ENCODE assay signal across 8 cellular contexts in genomic region chr7:6857714-6858314, GRCh38. TPM values are rescaled to one million over a fixed set of nuclear protein-coding genes. Genes with fewer than 3 reads are reported as not detected.
DNase-seq lines count a peak whose midpoint lies in the region; ATAC-seq and TF ChIP-seq lines count a peak whose summit lies in the region.
"Not testable (repeated sequence)": the region's sequence is repeated elsewhere in the genome, so short reads cannot be mapped to it uniquely, and the experiment has no call there.

No MANE protein-coding gene starts in this region.

- not testable (repeated sequence) for H3K9ac ChIP-seq in PC-3 (ENCODE audit: low read length)

- H3K4me2 ChIP-seq in PC-3 (ENCODE audit: low read length) = not testable (repeated sequence)

- not testable (repeated sequence) for H3K4me3 Mint-ChIP-seq in activated CD8-positive, alpha-beta T cell treated with anti-CD3 and anti-CD28 coated beads, Interleukin-2, amount 10 ng/mL, durations not matched to agents 7 days and 5 days

- not testable (repeated sequence) for H3K36me3 ChIP-seq in PC-3 (ENCODE audit: low read depth, low read length); thoracic aorta

- H3K9me3 ChIP-seq in PC-3 (ENCODE audit: low read length); thoracic aorta: not testable (repeated sequence)

- H3K9me3 Mint-ChIP-seq in activated CD8-positive, alpha-beta T cell treated with anti-CD3 and anti-CD28 coated beads, Interleukin-2, amount 10 ng/mL, durations not matched to agents 7 days and 5 days (ENCODE audit: insufficient read depth) = not testable (repeated sequence)

- not testable (repeated sequence) for H3K4me3 ChIP-seq in PC-3 (ENCODE audit: low read length); retinal pigment epithelial cell (ENCODE audit: low read length); thoracic aorta

- H3K27ac ChIP-seq in PC-3 (ENCODE audit: low read length); caudate nucleus (ENCODE audit: low read depth, low read length); thoracic aorta: not testable (repeated sequence)

- H2AFZ ChIP-seq in PC-3 (ENCODE audit: low read length) = not testable (repeated sequence)

- not testable (repeated sequence) for H3K4me1 Mint-ChIP-seq in activated CD8-positive, alpha-beta T cell treated with anti-CD3 and anti-CD28 coated beads, Interleukin-2, amount 10 ng/mL, durations not matched to agents 7 days and 5 days (ENCODE audit: low read depth)

- H3K9me2 ChIP-seq in PC-3 (replicated peaks; ENCODE audit: low read length) = not testable (repeated sequence)

- not testable (repeated sequence) for H3K27ac Mint-ChIP-seq in activated CD8-positive, alpha-beta T cell treated with anti-CD3 and anti-CD28 coated beads, Interleukin-2, amount 10 ng/mL, durations not matched to agents 7 days and 5 days

- TF ChIP-seq CTCF in PC-3 (conservative IDR thresholded peaks at IDR 0.05; ENCODE audit: low read depth, low read length) (peak; percentile 54; the same call in 1 of the 2 replicates), retinal pigment epithelial cell (conservative IDR thresholded peaks at IDR 0.05; ENCODE audit: low read depth, low read length) (peak; percentile 60), thoracic aorta (IDR thresholded peaks at IDR 0.05) (peak; percentile 69)

- H3K27me3 ChIP-seq in PC-3 (ENCODE audit: low read length); thoracic aorta (replicated peaks; ENCODE audit: insufficient read depth): not testable (repeated sequence)

- CTCF ChIA-PET in PC-3 (lab: Charles Lee) = interaction anchor here (0.6 kb wide), 1 partner anchor 80 kb away, joined by 3 read pairs; no protein-coding TSS in a partner anchor
- CTCF ChIA-PET in activated CD8-positive, alpha-beta T cell treated with anti-CD3 and anti-CD28 coated beads, Interleukin-2, amount 10 ng/mL, durations not matched to agents 7 days and 5 days (lab: Charles Lee) = interaction anchor here (0.7 to 1.3 kb wide), 5 partner anchors 257 to 342 kb away, joined by 3 to 5 read pairs (median 3); partner anchors contain the start of gene INTS15

- DNase-seq in DMS153 treated with DMSO at 0.1 percent for 48 hours (lab: John Stamatoyannopoulos, UW; ENCODE audit: unreplicated experiment) = peak; percentile 26
- peak; percentile 37 for DNase-seq in LHCN-M2 (ENCODE audit: low read depth)
- peak; percentile 51 for DNase-seq in PC-3
- DNase-seq in activated CD8-positive, alpha-beta T cell treated with anti-CD3 and anti-CD28 coated beads, Interleukin-2, amount 10 ng/mL, durations not matched to agents 7 days and 5 days = peak; percentile 85
- DNase-seq in caudate nucleus (lab: John Stamatoyannopoulos, UW) = peak in 48 of 61 donors; percentile 1 to 82 (median 23)
- DNase-seq in iPS-NIHi7 (ENCODE audit: extremely low spot score) = peak; percentile 58
- not testable (repeated sequence) for DNase-seq in retinal pigment epithelial cell (ENCODE audit: low read depth); thoracic aorta (ENCODE audit: low spot score)

- POLR2A ChIA-PET in PC-3 (lab: Charles Lee; ENCODE audit: unreplicated experiment); activated CD8-positive, alpha-beta T cell treated with anti-CD3 and anti-CD28 coated beads, Interleukin-2, amount 10 ng/mL, durations not matched to agents 7 days and 5 days (lab: Charles Lee): not testable (repeated sequence)

- H3K79me2 ChIP-seq in PC-3 (ENCODE audit: low read length) = not testable (repeated sequence)

- H3K4me1 ChIP-seq in PC-3 (ENCODE audit: insufficient read depth, low read length); thoracic aorta (ENCODE audit: control insufficient read depth in 1 of 2, low read depth in 2 of 2): not testable (repeated sequence)

- intact Hi-C loops in PC-3 (cut with micrococcal nuclease) = not testable (repeated sequence)

- H3K36me3 Mint-ChIP-seq in activated CD8-positive, alpha-beta T cell treated with anti-CD3 and anti-CD28 coated beads, Interleukin-2, amount 10 ng/mL, durations not matched to agents 7 days and 5 days (ENCODE audit: low read depth) = not testable (repeated sequence)

- not testable (repeated sequence) for H3F3A ChIP-seq in PC-3 (ENCODE audit: low read length, unreplicated experiment)

- not testable (repeated sequence) for H4K20me1 ChIP-seq in PC-3 (ENCODE audit: low read length)

- BruUV-seq in PC-3 (replicated peaks; lab: Mats Ljungman, UMichigan) = not testable (repeated sequence)

- not testable (repeated sequence) for ATAC-seq in PC-3; activated CD8-positive, alpha-beta T cell treated with anti-CD3 and anti-CD28 coated beads, Interleukin-2, amount 10 ng/mL, durations not matched to agents 7 days and 5 days; thoracic aorta (ENCODE audit: insufficient number of reproducible peaks, low FRiP score, low read depth)

- peaks cover 11% of the 10 kb centered on the region for H3K27me3 Mint-ChIP-seq in activated CD8-positive, alpha-beta T cell treated with anti-CD3 and anti-CD28 coated beads, Interleukin-2, amount 10 ng/mL, durations not matched to agents 7 days and 5 days (ENCODE audit: low read depth)

RNA-seq across cellular contexts. Expression of gene CCZ1B, which starts 31.7 kb away (rescaled TPM):
- total RNA-seq in LHCN-M2 (2014; rRNA removed) (19.7 and 21.1 TPM in 2 replicates), PC-3 (2014; rRNA removed) (36.9 and 73.6 TPM in 2 replicates), thoracic aorta (10 to 100 TPM; 33.7 to 76.2 TPM)
- 48.1 TPM for polyA plus RNA-seq in LHCN-M2 (2012)
- 10 to 100 TPM; 69.8 to 70.0 TPM for total RNA-seq in activated CD8-positive, alpha-beta T cell treated with anti-CD3 and anti-CD28 coated beads, Interleukin-2, amount 10 ng/mL, durations not matched to agents 7 days and 5 days
